ENCODE assay signal across 1 cellular context in the genomic region with DNA sequence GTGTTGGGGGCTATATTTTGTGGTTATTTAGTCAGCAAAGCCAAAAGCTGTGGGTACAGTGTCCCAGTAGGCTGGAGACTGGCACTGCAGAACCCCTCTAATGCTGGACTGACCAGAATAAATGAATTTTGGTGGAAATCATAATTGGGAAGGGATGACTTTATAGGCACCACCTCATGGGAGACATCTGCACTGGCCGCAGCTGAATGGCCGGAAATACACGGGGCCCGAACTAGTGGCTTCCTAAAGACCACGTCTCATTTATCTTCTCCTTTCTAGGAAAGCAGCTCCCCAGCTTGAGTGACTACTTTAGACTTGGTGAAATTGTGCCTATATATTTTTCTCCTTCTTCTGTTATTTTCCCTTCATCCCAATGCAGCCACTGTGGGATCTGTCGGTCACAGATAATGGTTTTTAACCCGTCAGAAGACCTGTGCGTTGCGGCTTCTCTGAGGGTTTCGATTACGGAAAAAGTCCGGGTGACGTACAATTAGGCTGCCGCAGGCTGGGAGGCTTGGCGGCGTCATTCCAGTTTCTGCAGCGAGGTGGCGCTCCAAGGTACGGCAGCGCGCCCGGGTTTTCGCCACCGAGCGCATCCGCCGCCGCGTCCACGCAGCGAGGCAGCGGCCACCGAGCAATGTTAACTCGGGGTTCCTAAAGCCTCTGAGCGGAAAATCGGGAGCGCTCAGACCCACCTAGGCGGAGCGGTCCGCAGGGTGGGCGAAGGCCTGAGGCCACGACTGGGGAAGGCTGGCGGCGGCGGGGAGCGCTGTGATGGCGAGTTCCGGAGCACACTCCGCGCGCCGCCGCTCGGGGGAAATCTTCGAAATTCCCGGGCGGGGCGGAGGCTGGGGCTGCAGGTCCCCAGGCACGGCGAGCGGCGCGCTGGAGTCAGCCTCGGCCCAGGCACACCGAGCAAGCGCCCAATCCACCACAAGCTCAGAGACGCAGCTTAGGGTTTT.
TF ChIP-seq lines count a peak whose summit lies in the region.

No MANE protein-coding gene starts in this region.

TF ChIP-seq in K562, 482 proteins besides CTCF, POLR2A, EP300 and RAD21 (continued from another document and continues in another):
- TF ChIP-seq ZNF165 (CRISPR knock-in tag; IDR thresholded peaks at IDR 0.05; ENCODE audit: borderline replicate concordance) (no peak), ZNF445 (CRISPR knock-in tag; IDR thresholded peaks at IDR 0.05; ENCODE audit: low read depth) (no peak), CHD1 (IDR thresholded peaks at IDR 0.05; ENCODE audit: low read length) (no peak), ZNF124 (CRISPR knock-in tag; IDR thresholded peaks at IDR 0.05) (no peak), POLR2H (tag; IDR thresholded peaks at IDR 0.05; ENCODE audit: low read depth) (peak; percentile 47), ESRRB (CRISPR knock-in tag; IDR thresholded peaks at IDR 0.05; ENCODE audit: borderline replicate concordance) (no peak), CREM (IDR thresholded peaks at IDR 0.05; ENCODE audit: low read depth) (peak; percentile 96), ZNF408 (CRISPR knock-in tag; IDR thresholded peaks at IDR 0.05; ENCODE audit: low read depth) (no peak), RFX1 (IDR thresholded peaks at IDR 0.05) (no peak), TCFL5 (CRISPR knock-in tag; conservative IDR thresholded peaks at IDR 0.05) (no peak), GTF2F1 (IDR thresholded peaks at IDR 0.05; ENCODE audit: low read depth, low read length) (0 out of 2 replicates have a peak, but pooled peaks have one; percentile 58), ZNF197 (CRISPR knock-in tag; IDR thresholded peaks at IDR 0.05; ENCODE audit: low read depth) (no peak), FOXK1 (CRISPR knock-in tag; IDR thresholded peaks at IDR 0.05; ENCODE audit: borderline replicate concordance) (no peak), LCOR (CRISPR knock-in tag; IDR thresholded peaks at IDR 0.05) (no peak), ZNF146 (CRISPR knock-in tag; IDR thresholded peaks at IDR 0.05; ENCODE audit: unreplicated experiment) (no peak), NFYB (IDR thresholded peaks at IDR 0.05; ENCODE audit: extremely low read depth, insufficient read length) (no peak), RBM25 (IDR thresholded peaks at IDR 0.05; ENCODE audit: low read depth, low read length, severe bottlenecking) (no peak), KDM5B (IDR thresholded peaks at IDR 0.05; ENCODE audit: insufficient replicate concordance, low read depth, low read length) (no peak), TEAD4 (IDR thresholded peaks at IDR 0.05; ENCODE audit: low read length) (peak; percentile 30), TEAD4 (CRISPR knock-in tag; IDR thresholded peaks at IDR 0.05; ENCODE audit: borderline replicate concordance) (no peak), ZNF253 (CRISPR knock-in tag; conservative IDR thresholded peaks at IDR 0.05) (no peak), SP2 (IDR thresholded peaks at IDR 0.05; ENCODE audit: extremely low read depth, low read depth, low read length, poor library complexity, severe bottlenecking) (no peak), PHF8 (IDR thresholded peaks at IDR 0.05; ENCODE audit: borderline replicate concordance, low read length) (peak; percentile 81; the same call in 1 of the 2 replicates), MECOM (CRISPR knock-in tag; IDR thresholded peaks at IDR 0.05) (no peak), NR2C1 (IDR thresholded peaks at IDR 0.05) (no peak), NR2C1 (tag; IDR thresholded peaks at IDR 0.05) (no peak), HDGF (IDR thresholded peaks at IDR 0.05) (no peak), GABPB1 (CRISPR knock-in tag; IDR thresholded peaks at IDR 0.05) (no peak; the same call in 1 of the 2 replicates), ZNF77 (CRISPR knock-in tag; IDR thresholded peaks at IDR 0.05) (no peak), ZNF224 (CRISPR knock-in tag; IDR thresholded peaks at IDR 0.05) (no peak), MYC (IDR thresholded peaks at IDR 0.05; ENCODE audit: low read depth, low read length) (peak; percentile 44), MYC (CRISPR knock-in tag; IDR thresholded peaks at IDR 0.05; ENCODE audit: borderline replicate concordance, low read depth) (peak; percentile 62; the same call in 1 of the 2 replicates), PHF21A (IDR thresholded peaks at IDR 0.05; ENCODE audit: borderline replicate concordance, low read depth) (no peak; the same call in 1 of the 2 replicates), ADNP (tag; IDR thresholded peaks at IDR 0.05) (no peak; the same call in 1 of the 2 replicates), KDM4B (IDR thresholded peaks at IDR 0.05; ENCODE audit: borderline replicate concordance in 2 of 2, low read depth in 1 of 2) (no peak; a peak in 1 of 4 replicates), SLC30A9 (CRISPR knock-in tag; IDR thresholded peaks at IDR 0.05) (no peak), DIDO1 (tag; IDR thresholded peaks at IDR 0.05; ENCODE audit: low read depth) (no peak; the same call in 1 of the 2 replicates), MIER1 (IDR thresholded peaks at IDR 0.05; ENCODE audit: low read depth) (no peak)
- TF ChIP-seq, protein P1, sequence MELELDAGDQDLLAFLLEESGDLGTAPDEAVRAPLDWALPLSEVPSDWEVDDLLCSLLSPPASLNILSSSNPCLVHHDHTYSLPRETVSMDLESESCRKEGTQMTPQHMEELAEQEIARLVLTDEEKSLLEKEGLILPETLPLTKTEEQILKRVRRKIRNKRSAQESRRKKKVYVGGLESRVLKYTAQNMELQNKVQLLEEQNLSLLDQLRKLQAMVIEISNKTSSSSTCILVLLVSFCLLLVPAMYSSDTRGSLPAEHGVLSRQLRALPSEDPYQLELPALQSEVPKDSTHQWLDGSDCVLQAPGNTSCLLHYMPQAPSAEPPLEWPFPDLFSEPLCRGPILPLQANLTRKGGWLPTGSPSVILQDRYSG (tag; conservative IDR thresholded peaks at IDR 0.05; ENCODE audit: low read depth): no peak
- TF ChIP-seq, protein P2, sequence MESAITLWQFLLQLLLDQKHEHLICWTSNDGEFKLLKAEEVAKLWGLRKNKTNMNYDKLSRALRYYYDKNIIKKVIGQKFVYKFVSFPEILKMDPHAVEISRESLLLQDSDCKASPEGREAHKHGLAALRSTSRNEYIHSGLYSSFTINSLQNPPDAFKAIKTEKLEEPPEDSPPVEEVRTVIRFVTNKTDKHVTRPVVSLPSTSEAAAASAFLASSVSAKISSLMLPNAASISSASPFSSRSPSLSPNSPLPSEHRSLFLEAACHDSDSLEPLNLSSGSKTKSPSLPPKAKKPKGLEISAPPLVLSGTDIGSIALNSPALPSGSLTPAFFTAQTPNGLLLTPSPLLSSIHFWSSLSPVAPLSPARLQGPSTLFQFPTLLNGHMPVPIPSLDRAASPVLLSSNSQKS (CRISPR knock-in tag; IDR thresholded peaks at IDR 0.05): no peak
- TF ChIP-seq, protein P3, sequence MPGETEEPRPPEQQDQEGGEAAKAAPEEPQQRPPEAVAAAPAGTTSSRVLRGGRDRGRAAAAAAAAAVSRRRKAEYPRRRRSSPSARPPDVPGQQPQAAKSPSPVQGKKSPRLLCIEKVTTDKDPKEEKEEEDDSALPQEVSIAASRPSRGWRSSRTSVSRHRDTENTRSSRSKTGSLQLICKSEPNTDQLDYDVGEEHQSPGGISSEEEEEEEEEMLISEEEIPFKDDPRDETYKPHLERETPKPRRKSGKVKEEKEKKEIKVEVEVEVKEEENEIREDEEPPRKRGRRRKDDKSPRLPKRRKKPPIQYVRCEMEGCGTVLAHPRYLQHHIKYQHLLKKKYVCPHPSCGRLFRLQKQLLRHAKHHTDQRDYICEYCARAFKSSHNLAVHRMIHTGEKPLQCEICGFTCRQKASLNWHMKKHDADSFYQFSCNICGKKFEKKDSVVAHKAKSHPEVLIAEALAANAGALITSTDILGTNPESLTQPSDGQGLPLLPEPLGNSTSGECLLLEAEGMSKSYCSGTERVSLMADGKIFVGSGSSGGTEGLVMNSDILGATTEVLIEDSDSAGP (CRISPR knock-in tag; IDR thresholded peaks at IDR 0.05): peak; percentile 46; the same call in 1 of the 2 replicates
- TF ChIP-seq, protein P4, sequence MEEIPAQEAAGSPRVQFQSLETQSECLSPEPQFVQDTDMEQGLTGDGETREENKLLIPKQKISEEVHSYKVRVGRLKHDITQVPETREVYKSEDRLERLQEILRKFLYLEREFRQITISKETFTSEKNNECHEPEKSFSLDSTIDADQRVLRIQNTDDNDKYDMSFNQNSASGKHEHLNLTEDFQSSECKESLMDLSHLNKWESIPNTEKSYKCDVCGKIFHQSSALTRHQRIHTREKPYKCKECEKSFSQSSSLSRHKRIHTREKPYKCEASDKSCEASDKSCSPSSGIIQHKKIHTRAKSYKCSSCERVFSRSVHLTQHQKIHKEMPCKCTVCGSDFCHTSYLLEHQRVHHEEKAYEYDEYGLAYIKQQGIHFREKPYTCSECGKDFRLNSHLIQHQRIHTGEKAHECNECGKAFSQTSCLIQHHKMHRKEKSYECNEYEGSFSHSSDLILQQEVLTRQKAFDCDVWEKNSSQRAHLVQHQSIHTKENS (CRISPR knock-in tag; IDR thresholded peaks at IDR 0.05): no peak
- TF ChIP-seq, protein P5, sequence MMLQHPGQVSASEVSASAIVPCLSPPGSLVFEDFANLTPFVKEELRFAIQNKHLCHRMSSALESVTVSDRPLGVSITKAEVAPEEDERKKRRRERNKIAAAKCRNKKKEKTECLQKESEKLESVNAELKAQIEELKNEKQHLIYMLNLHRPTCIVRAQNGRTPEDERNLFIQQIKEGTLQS (IDR thresholded peaks at IDR 0.05): no peak
- TF ChIP-seq, protein P5 (CRISPR knock-in tag; conservative IDR thresholded peaks at IDR 0.05): 0 out of 2 replicates have a peak, but pooled peaks have one; percentile 22
- TF ChIP-seq, protein P6, sequence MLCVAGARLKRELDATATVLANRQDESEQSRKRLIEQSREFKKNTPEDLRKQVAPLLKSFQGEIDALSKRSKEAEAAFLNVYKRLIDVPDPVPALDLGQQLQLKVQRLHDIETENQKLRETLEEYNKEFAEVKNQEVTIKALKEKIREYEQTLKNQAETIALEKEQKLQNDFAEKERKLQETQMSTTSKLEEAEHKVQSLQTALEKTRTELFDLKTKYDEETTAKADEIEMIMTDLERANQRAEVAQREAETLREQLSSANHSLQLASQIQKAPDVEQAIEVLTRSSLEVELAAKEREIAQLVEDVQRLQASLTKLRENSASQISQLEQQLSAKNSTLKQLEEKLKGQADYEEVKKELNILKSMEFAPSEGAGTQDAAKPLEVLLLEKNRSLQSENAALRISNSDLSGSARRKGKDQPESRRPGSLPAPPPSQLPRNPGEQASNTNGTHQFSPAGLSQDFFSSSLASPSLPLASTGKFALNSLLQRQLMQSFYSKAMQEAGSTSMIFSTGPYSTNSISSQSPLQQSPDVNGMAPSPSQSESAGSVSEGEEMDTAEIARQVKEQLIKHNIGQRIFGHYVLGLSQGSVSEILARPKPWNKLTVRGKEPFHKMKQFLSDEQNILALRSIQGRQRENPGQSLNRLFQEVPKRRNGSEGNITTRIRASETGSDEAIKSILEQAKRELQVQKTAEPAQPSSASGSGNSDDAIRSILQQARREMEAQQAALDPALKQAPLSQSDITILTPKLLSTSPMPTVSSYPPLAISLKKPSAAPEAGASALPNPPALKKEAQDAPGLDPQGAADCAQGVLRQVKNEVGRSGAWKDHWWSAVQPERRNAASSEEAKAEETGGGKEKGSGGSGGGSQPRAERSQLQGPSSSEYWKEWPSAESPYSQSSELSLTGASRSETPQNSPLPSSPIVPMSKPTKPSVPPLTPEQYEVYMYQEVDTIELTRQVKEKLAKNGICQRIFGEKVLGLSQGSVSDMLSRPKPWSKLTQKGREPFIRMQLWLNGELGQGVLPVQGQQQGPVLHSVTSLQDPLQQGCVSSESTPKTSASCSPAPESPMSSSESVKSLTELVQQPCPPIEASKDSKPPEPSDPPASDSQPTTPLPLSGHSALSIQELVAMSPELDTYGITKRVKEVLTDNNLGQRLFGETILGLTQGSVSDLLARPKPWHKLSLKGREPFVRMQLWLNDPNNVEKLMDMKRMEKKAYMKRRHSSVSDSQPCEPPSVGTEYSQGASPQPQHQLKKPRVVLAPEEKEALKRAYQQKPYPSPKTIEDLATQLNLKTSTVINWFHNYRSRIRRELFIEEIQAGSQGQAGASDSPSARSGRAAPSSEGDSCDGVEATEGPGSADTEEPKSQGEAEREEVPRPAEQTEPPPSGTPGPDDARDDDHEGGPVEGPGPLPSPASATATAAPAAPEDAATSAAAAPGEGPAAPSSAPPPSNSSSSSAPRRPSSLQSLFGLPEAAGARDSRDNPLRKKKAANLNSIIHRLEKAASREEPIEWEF (CRISPR knock-in tag; IDR thresholded peaks at IDR 0.05): no peak
- TF ChIP-seq, protein P7, sequence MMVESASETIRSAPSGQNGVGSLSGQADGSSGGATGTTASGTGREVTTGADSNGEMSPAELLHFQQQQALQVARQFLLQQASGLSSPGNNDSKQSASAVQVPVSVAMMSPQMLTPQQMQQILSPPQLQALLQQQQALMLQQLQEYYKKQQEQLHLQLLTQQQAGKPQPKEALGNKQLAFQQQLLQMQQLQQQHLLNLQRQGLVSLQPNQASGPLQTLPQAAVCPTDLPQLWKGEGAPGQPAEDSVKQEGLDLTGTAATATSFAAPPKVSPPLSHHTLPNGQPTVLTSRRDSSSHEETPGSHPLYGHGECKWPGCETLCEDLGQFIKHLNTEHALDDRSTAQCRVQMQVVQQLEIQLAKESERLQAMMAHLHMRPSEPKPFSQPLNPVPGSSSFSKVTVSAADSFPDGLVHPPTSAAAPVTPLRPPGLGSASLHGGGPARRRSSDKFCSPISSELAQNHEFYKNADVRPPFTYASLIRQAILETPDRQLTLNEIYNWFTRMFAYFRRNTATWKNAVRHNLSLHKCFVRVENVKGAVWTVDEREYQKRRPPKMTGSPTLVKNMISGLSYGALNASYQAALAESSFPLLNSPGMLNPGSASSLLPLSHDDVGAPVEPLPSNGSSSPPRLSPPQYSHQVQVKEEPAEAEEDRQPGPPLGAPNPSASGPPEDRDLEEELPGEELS (CRISPR knock-in tag; IDR thresholded peaks at IDR 0.05; ENCODE audit: borderline replicate concordance): no peak
- TF ChIP-seq, protein P8, sequence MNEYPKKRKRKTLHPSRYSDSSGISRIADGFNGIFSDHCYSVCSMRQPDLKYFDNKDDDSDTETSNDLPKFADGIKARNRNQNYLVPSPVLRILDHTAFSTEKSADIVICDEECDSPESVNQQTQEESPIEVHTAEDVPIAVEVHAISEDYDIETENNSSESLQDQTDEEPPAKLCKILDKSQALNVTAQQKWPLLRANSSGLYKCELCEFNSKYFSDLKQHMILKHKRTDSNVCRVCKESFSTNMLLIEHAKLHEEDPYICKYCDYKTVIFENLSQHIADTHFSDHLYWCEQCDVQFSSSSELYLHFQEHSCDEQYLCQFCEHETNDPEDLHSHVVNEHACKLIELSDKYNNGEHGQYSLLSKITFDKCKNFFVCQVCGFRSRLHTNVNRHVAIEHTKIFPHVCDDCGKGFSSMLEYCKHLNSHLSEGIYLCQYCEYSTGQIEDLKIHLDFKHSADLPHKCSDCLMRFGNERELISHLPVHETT (CRISPR knock-in tag; conservative IDR thresholded peaks at IDR 0.05 in 1 of 2, IDR thresholded peaks at IDR 0.05 in 1 of 2): peak in 1 of 2 experiments; percentile 86; a peak in 1 of 4 replicates
- TF ChIP-seq, protein P9, sequence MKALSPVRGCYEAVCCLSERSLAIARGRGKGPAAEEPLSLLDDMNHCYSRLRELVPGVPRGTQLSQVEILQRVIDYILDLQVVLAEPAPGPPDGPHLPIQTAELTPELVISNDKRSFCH (CRISPR knock-in tag; IDR thresholded peaks at IDR 0.05): no peak
- TF ChIP-seq, protein P9 (tag; IDR thresholded peaks at IDR 0.05): peak; percentile 34
